19 cellular contexts compared by ENCODE assay signal in the genomic region with DNA sequence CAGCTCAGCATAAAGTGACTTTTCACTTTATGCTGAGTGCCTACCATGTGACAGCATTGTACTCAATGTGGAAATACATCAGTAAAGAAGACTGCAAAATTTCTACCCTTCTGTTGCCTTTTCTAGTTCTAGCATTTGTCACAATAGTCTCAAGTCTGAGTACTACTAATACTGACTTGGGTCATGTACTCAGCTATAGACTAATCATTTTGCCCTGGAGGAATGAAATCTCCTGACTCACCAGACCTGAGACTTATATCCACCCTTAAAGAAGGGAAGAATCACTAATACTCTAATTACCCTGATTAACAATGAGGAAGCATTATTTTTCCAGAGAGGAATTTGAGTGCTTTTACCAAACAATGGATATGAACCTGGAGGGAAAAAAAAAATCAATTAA.
A peak's percentile ranks its signal among the peaks of the same experiment; 100 is the strongest.
DNase-seq lines count a peak whose midpoint lies in the region; ATAC-seq, FAIRE-seq and TF ChIP-seq lines count a peak whose summit lies in the region.
"Had no signal": no experiment of that assay in that cellular context is flagged by ENCODE, and none has a peak within 500 bp of the region (broad histone marks: within the 10 kb centered on the region; RNA-seq: fewer than 3 reads in every experiment).

No MANE protein-coding gene starts in this region.

- H3K9ac ChIP-seq in GM23248 (no peak overlapping the region), PC-3 (ENCODE audit: low read length) (no peak overlapping the region)
- H3K9ac ChIP-seq: BLaER1 had no signal

- H3K4me3 ChIP-seq in GM23248: no peak overlapping the region
- no peak overlapping the region for H3K4me3 ChIP-seq in PC-3 (ENCODE audit: low read length)
- no peak overlapping the region for H3K4me3 ChIP-seq in bronchial epithelial cell (ENCODE audit: low read depth, low read length)
- H3K4me3 ChIP-seq: BLaER1, SK-N-MC had no signal

- in situ Hi-C loops in GM23248 (cut with MboI): no loop called here

- POLR2A ChIA-PET in PC-3 (lab: Charles Lee; ENCODE audit: unreplicated experiment): no interaction called here

- TF ChIP-seq CTCF in PC-3 (conservative IDR thresholded peaks at IDR 0.05; ENCODE audit: low read depth, low read length) (no peak), bronchial epithelial cell (IDR thresholded peaks at IDR 0.05; ENCODE audit: insufficient read depth, low read length, severe bottlenecking) (no peak)

- H3K36me3 ChIP-seq in GM23248 (ENCODE audit: low read depth) (no peaks in the 10 kb centered on the region), PC-3 (ENCODE audit: low read depth, low read length) (no peaks in the 10 kb centered on the region), bronchial epithelial cell (ENCODE audit: control insufficient read depth, insufficient read depth, low read length) (no peaks in the 10 kb centered on the region)

- no peaks in the 10 kb centered on the region for H3K36me3 Mint-ChIP-seq in natural killer cell treated with Interleukin-12 subunit alpha and Interleukin-12 subunit beta and Interleukin-15 and Interleukin-18, amount 100 ng/mL, for 72 hours
- H3K36me3 Mint-ChIP-seq: CD4-positive, alpha-beta memory T cell had no signal

- H3K4me3 Mint-ChIP-seq in natural killer cell treated with Interleukin-12 subunit alpha and Interleukin-12 subunit beta and Interleukin-15 and Interleukin-18, amount 100 ng/mL, for 72 hours: no peak overlapping the region
- H3K4me3 Mint-ChIP-seq: CD4-positive, alpha-beta memory T cell had no signal

- H3K79me2 ChIP-seq in GM23248 (ENCODE audit: insufficient read depth) (no peaks in the 10 kb centered on the region), PC-3 (ENCODE audit: low read length) (no peaks in the 10 kb centered on the region)

- ATAC-seq in PC-3: peak; percentile 39
- no peak for ATAC-seq in natural killer cell treated with Interleukin-12 subunit alpha and Interleukin-12 subunit beta and Interleukin-15 and Interleukin-18, amount 100 ng/mL, for 72 hours
- ATAC-seq: Panc1 had no signal

- H3K9me2 ChIP-seq in GM23248 (ENCODE audit: insufficient read depth): no peaks in the 10 kb centered on the region
- no peaks in the 10 kb centered on the region for H3K9me2 ChIP-seq in PC-3 (replicated peaks; ENCODE audit: low read length)

- intact Hi-C loops in PC-3 (cut with micrococcal nuclease): loop anchor here (10.0 kb wide), 1 partner anchor 1496 kb away; no protein-coding TSS in a partner anchor

- H2AFZ ChIP-seq in GM23248 (no peak overlapping the region), PC-3 (ENCODE audit: low read length) (no peak overlapping the region)

- no peak overlapping the region for H3K27ac Mint-ChIP-seq in natural killer cell treated with Interleukin-12 subunit alpha and Interleukin-12 subunit beta and Interleukin-15 and Interleukin-18, amount 100 ng/mL, for 72 hours

- peaks cover 25% of the 10 kb centered on the region for H3K9me3 Mint-ChIP-seq in natural killer cell treated with Interleukin-12 subunit alpha and Interleukin-12 subunit beta and Interleukin-15 and Interleukin-18, amount 100 ng/mL, for 72 hours

- DNase-seq in GM23248: peak; percentile 39
- peak; percentile 71 for DNase-seq in PC-3
- peak; percentile 96 for DNase-seq in bronchial epithelial cell (ENCODE audit: low read depth)
- DNase-seq in renal cortical epithelial cell (ENCODE audit: low read depth): peak; percentile 25
- DNase-seq in NCI-H2227 treated with DMSO at 0.1 percent for 48 hours (lab: John Stamatoyannopoulos, UW): no peak
- DNase-seq in MV-4-11 (lab: John Stamatoyannopoulos, UW): no peak
- DNase-seq in natural killer cell treated with Interleukin-12 subunit alpha and Interleukin-12 subunit beta and Interleukin-15 and Interleukin-18, amount 100 ng/mL, for 72 hours (ENCODE audit: low spot score): no peak
- DNase-seq: CD4-positive, alpha-beta memory T cell; DMS79; Kasumi-1; NCI-H1105; NCI-H2081; NCI-H524; NCI-H82; Right ventricle myocardium superior had no signal

- H3K9me3 ChIP-seq in GM23248 (ENCODE audit: low read depth): no peaks in the 10 kb centered on the region
- 0 out of 2 replicates have a peak, but pooled peaks cover 3% of the 10 kb centered on the region for H3K9me3 ChIP-seq in PC-3 (ENCODE audit: low read length)
- H3K9me3 ChIP-seq: BLaER1 had no signal

- BruUV-seq in PC-3 (replicated peaks; lab: Mats Ljungman, UMichigan): no TSS peak

- H3K27me3 Mint-ChIP-seq in natural killer cell treated with Interleukin-12 subunit alpha and Interleukin-12 subunit beta and Interleukin-15 and Interleukin-18, amount 100 ng/mL, for 72 hours: no peaks in the 10 kb centered on the region
- H3K27me3 Mint-ChIP-seq: CD4-positive, alpha-beta memory T cell had no signal

- peaks cover 20% of the 10 kb centered on the region for H3K4me1 ChIP-seq in GM23248 (ENCODE audit: insufficient read depth)
- peaks cover 44% of the 10 kb centered on the region for H3K4me1 ChIP-seq in PC-3 (ENCODE audit: insufficient read depth, low read length)

- H3K27ac ChIP-seq in GM23248 (no peak overlapping the region), PC-3 (ENCODE audit: low read length) (peak overlapping the region; percentile 52)
- H3K27ac ChIP-seq: BLaER1, SK-N-MC had no signal

- H3K27me3 ChIP-seq in GM23248 (replicated peaks; ENCODE audit: insufficient read depth) (no peaks in the 10 kb centered on the region), PC-3 (ENCODE audit: low read length) (no peaks in the 10 kb centered on the region), bronchial epithelial cell (ENCODE audit: control insufficient read depth, insufficient read depth, low read length) (no peaks in the 10 kb centered on the region)
- H3K27me3 ChIP-seq: BLaER1 had no signal

- H3K4me2 ChIP-seq in GM23248 (ENCODE audit: unreplicated experiment): no peak overlapping the region
- H3K4me2 ChIP-seq in PC-3 (ENCODE audit: low read length): peak overlapping the region; percentile 53
- H3K4me2 ChIP-seq: BLaER1 had no signal

- H3F3A ChIP-seq in GM23248 (ENCODE audit: insufficient read depth): no peaks in the 10 kb centered on the region; the same call in 1 of the 2 replicates
- H3F3A ChIP-seq in PC-3 (ENCODE audit: low read length, unreplicated experiment): no peaks in the 10 kb centered on the region

- FAIRE-seq in bronchial epithelial cell (lab: Jason Lieb, UNC): no peak
- FAIRE-seq: H54 had no signal

- H4K20me1 ChIP-seq in GM23248 (ENCODE audit: insufficient read depth) (no peaks in the 10 kb centered on the region), PC-3 (ENCODE audit: low read length) (no peaks in the 10 kb centered on the region)
- H4K20me1 ChIP-seq: BLaER1 had no signal

- no peaks in the 10 kb centered on the region for H3K4me1 Mint-ChIP-seq in natural killer cell treated with Interleukin-12 subunit alpha and Interleukin-12 subunit beta and Interleukin-15 and Interleukin-18, amount 100 ng/mL, for 72 hours (ENCODE audit: low read depth in 2 of 2)
- H3K4me1 Mint-ChIP-seq: CD4-positive, alpha-beta memory T cell had no signal

- CTCF ChIA-PET in PC-3 (lab: Charles Lee): no interaction called here

Comparison
In these comparisons a context has a peak if more than half of its experiments do, and no peak if none do; other contexts are left out.
1. DNase-seq: peak in GM23248 (single experiment), PC-3 (single experiment), bronchial epithelial cell (single experiment) and renal cortical epithelial cell (single experiment); none in NCI-H2227 treated with DMSO at 0.1 percent for 48 hours (single experiment), MV-4-11 (single experiment) and natural killer cell treated with Interleukin-12 subunit alpha and Interleukin-12 subunit beta and Interleukin-15 and Interleukin-18, amount 100 ng/mL, for 72 hours (single experiment).